In genomic region chr12:39341761-39342160, GRCh38 we compare ENCODE assay signal across 24 cellular contexts.
"Had no signal": no experiment of that assay in that cellular context is flagged by ENCODE, and none has a peak within 500 bp of the region (broad histone marks: within the 10 kb centered on the region; RNA-seq: fewer than 3 reads in every experiment).

No MANE protein-coding gene starts in this region.

- H3K4me3 ChIP-seq: MG63, SJSA1, SK-N-MC had no signal

- H3K9me3 ChIP-seq: MG63, SJSA1 had no signal

- H3K36me3 ChIP-seq: MG63, SJSA1 had no signal

- H3K27me3 ChIP-seq: MG63, SJSA1 had no signal

- H3K27ac ChIP-seq: SJSA1, SK-N-MC had no signal

- DNase-seq: IMR-90, Karpas-422, KG1, MG63, NCI-H1092, NCI-H1417 treated with DMSO at 0.1 percent for 48 hours, NCI-H146, NCI-H1694 treated with DMSO at 0.1 percent for 48 hours, NCI-H1930, NCI-H2081, NCI-H2107, NCI-H226, NCI-H446, NCI-H510A, NCI-H524 treated with DMSO at 0.1 percent for 48 hours, NCI-H69, NCI-H774, Right ventricle myocardium superior, RPMI8226, SIG-M5 had no signal

- ATAC-seq: HepG2 had no signal

- H3K4me1 ChIP-seq: SJSA1 had no signal

- FAIRE-seq: HepG2, RCC 7860 had no signal
